In genomic region chr19:40800339-40800996, GRCh38 we compare ENCODE assay signal across 9 cellular contexts. TPM values are rescaled to one million over a fixed set of nuclear protein-coding genes. Genes with fewer than 3 reads are reported as not detected.
DNase-seq lines count a peak whose midpoint lies in the region; ATAC-seq and TF ChIP-seq lines count a peak whose summit lies in the region.
"Had no signal": no experiment of that assay in that cellular context is flagged by ENCODE, and none has a peak within 500 bp of the region (broad histone marks: within the 10 kb centered on the region; RNA-seq: fewer than 3 reads in every experiment).

No MANE protein-coding gene starts in this region.

- H3K36me3 Mint-ChIP-seq in MCF 10A (ENCODE audit: insufficient read depth, unreplicated experiment) = peaks cover 25% of the 10 kb centered on the region

- DNase-seq in left ventricle myocardium inferior (no peak), left cardiac atrium (no peak), MCF 10A (ENCODE audit: unreplicated experiment) (no peak), uterus (no peak), MV-4-11 (lab: John Stamatoyannopoulos, UW) (no peak), erythroblast (lab: John Stamatoyannopoulos, UW) (no peak), HuH-7 (ENCODE audit: low spot score) (no peak)
- DNase-seq: EL had no signal

- peaks cover 19% of the 10 kb centered on the region for H3K36me3 ChIP-seq in left ventricle myocardium inferior
- peaks cover 55% of the 10 kb centered on the region for H3K36me3 ChIP-seq in mesodermal cell (ENCODE audit: control insufficient read depth, insufficient read depth, low read length)
- no peaks in the 10 kb centered on the region for H3K36me3 ChIP-seq in uterus

- peak overlapping the region; percentile 86 for H3K4me3 Mint-ChIP-seq in MCF 10A (ENCODE audit: unreplicated experiment)

- POLR2A ChIA-PET in MCF 10A (lab: Yijun Ruan, JAX) = interaction anchor here (3.5 kb wide), 1 partner anchor 49 kb away, joined by 57 read pairs; the partner anchor contains the start of genes ACTMAP and SNRPA

- H3K9me3 ChIP-seq in left ventricle myocardium inferior (replicated peaks) (no peaks in the 10 kb centered on the region), mesodermal cell (ENCODE audit: control insufficient read depth, low read length) (no peaks in the 10 kb centered on the region), uterus (no peaks in the 10 kb centered on the region)

- peaks cover 46% of the 10 kb centered on the region for H3K4me1 Mint-ChIP-seq in MCF 10A (ENCODE audit: insufficient read depth, unreplicated experiment)

- intact Hi-C loops in left ventricle myocardium inferior (cut with micrococcal nuclease) = no loop called here
- intact Hi-C loops in left cardiac atrium (cut with DNase I) = loop anchor here in 1 of 2 donors (5.0 to 10.0 kb wide), 2 partner anchors 83 to 136 kb away; partner anchors contain the start of genes COQ8B and ITPKC
- intact Hi-C loops in MCF 10A (cut with micrococcal nuclease) = no loop called here
- intact Hi-C loops in uterus (cut with DNase I; ENCODE audit: low total_unique reads) = no loop called here

- CTCF ChIA-PET in MCF 10A (lab: Yijun Ruan, JAX) = no interaction called here

- H3K4me3 ChIP-seq in left ventricle myocardium inferior = peak overlapping the region; percentile 97
- H3K4me3 ChIP-seq in mesodermal cell (ENCODE audit: extremely low read depth, insufficient read depth, low read length, poor library complexity, severe bottlenecking) = peak overlapping the region; percentile 73
- peak overlapping the region; percentile 82 to 95 for H3K4me3 ChIP-seq in uterus

- H3K27me3 ChIP-seq in left ventricle myocardium inferior (ENCODE audit: low read depth) = no peaks in the 10 kb centered on the region
- H3K27me3 ChIP-seq in uterus = no peaks in the 10 kb centered on the region

- H3K27ac Mint-ChIP-seq in MCF 10A (ENCODE audit: low read depth, unreplicated experiment) = peak overlapping the region; percentile 93

- no peak for TF ChIP-seq POLR2A in uterus (IDR thresholded peaks at IDR 0.05)
- TF ChIP-seq POLR2A in erythroblast (IDR thresholded peaks at IDR 0.05; ENCODE audit: low read length) = no peak

- H3K27me3 Mint-ChIP-seq in MCF 10A (ENCODE audit: insufficient read depth, unreplicated experiment) = no peaks in the 10 kb centered on the region

- 91 to 94% methylated on average over 16 to 26 of the region's 27 CpGs for WGBS in mesodermal cell (ENCODE audit: insufficient coverage in 2 of 2), 2 experiments

- ATAC-seq in left cardiac atrium = no peak

- no TSS peak for BruUV-seq in MCF 10A (replicated peaks; lab: Mats Ljungman, UMichigan)

- no peak for TF ChIP-seq CTCF in left ventricle myocardium inferior (IDR thresholded peaks at IDR 0.05; ENCODE audit: borderline replicate concordance)
- TF ChIP-seq CTCF in MCF 10A (IDR thresholded peaks at IDR 0.05; ENCODE audit: unreplicated experiment) = no peak
- TF ChIP-seq CTCF in uterus (IDR thresholded peaks at IDR 0.05) = no peak

- H3K27ac ChIP-seq in left ventricle myocardium inferior (replicated peaks) (peak overlapping the region; percentile 99), mesodermal cell (ENCODE audit: low read depth, low read length, severe bottlenecking) (no peak overlapping the region), uterus (peak overlapping the region; percentile 94 to 97)

- H3K4me1 ChIP-seq in left ventricle myocardium inferior (peaks cover 70% of the 10 kb centered on the region), mesodermal cell (ENCODE audit: control insufficient read depth, insufficient read depth, low read length, poor library complexity, severe bottlenecking) (peaks cover 52% of the 10 kb centered on the region), uterus (peaks cover 5 to 38% of the 10 kb centered on the region in 2 donors)

- H3K9me3 Mint-ChIP-seq in MCF 10A (ENCODE audit: unreplicated experiment) = no peaks in the 10 kb centered on the region

RNA-seq across cellular contexts. Expression of gene EGLN2, which starts 1.5 kb away (rescaled TPM):
- total RNA-seq in left ventricle myocardium inferior = 47.8 TPM
- total RNA-seq in left cardiac atrium = 10 to 100 TPM; 66.7 to 67.5 TPM
- total RNA-seq in MCF 10A (2022) = 55.6 and 62.7 TPM in 2 replicates
- polyA plus RNA-seq in mesodermal cell (2013, experiment 1 of 2) = 56.7 TPM
- 46.4 TPM for polyA plus RNA-seq in mesodermal cell (2013, experiment 2 of 2)
- 100 to 1,000 TPM in 1 of 4 donors, 10 to 100 TPM in 3; 33.2 to 164 (median 78.1) TPM for total RNA-seq in uterus

RNA-seq across cellular contexts. Expression of gene RAB4B, which starts 22.4 kb away (rescaled TPM):
- total RNA-seq in left ventricle myocardium inferior (13.5 TPM), left cardiac atrium (10 to 100 TPM; 15.9 to 17.5 TPM), MCF 10A (2022) (10.1 and 13.2 TPM in 2 replicates), uterus (10 to 100 TPM in 3 of 4 donors, 1 to 10 TPM in 1; 7.4 to 26.3 (median 18.1) TPM)
- polyA plus RNA-seq in mesodermal cell (2013, experiment 1 of 2) = 35.6 TPM
- polyA plus RNA-seq in mesodermal cell (2013, experiment 2 of 2) = 30.4 TPM

RNA-seq across cellular contexts. Expression of gene MIA, which starts 25.1 kb away (rescaled TPM):
- not detected for total RNA-seq in left ventricle myocardium inferior
- 1 to 10 TPM in 1 of 2 donors, under 1 TPM in 1; 0.97 to 1.8 TPM for total RNA-seq in left cardiac atrium
- 0.70 TPM in 1 of 2 replicates, not detected in the other for total RNA-seq in MCF 10A (2022)
- polyA plus RNA-seq in mesodermal cell (2013, experiment 1 of 2) = 1.5 TPM
- 3.5 TPM for polyA plus RNA-seq in mesodermal cell (2013, experiment 2 of 2)
- total RNA-seq in uterus = 1 to 10 TPM in 1 of 4 donors, not detected in 3; 2.8 TPM

RNA-seq across cellular contexts. Expression of gene SNRPA, which starts 49.5 kb away (rescaled TPM):
- 27.9 TPM for total RNA-seq in left ventricle myocardium inferior
- total RNA-seq in left cardiac atrium = 10 to 100 TPM; 23.1 to 34.9 TPM
- total RNA-seq in MCF 10A (2022) = 108 and 160 TPM in 2 replicates
- polyA plus RNA-seq in mesodermal cell (2013, experiment 1 of 2) = 157 TPM
- 138 TPM for polyA plus RNA-seq in mesodermal cell (2013, experiment 2 of 2)
- 10 to 100 TPM; 12.8 to 70.2 (median 19.0) TPM for total RNA-seq in uterus

RNA-seq across cellular contexts. Expression of gene CYP2A6, which starts 49.8 kb away (rescaled TPM):
- total RNA-seq in left ventricle myocardium inferior (not detected), left cardiac atrium (not detected), MCF 10A (2022) (not detected in 2 replicates), uterus (under 1 TPM in 1 of 4 donors, not detected in 3; 0.64 TPM)
- not detected for polyA plus RNA-seq in mesodermal cell (2013, experiment 1 of 2)
- 0.51 TPM for polyA plus RNA-seq in mesodermal cell (2013, experiment 2 of 2)
